In the genomic region with DNA sequence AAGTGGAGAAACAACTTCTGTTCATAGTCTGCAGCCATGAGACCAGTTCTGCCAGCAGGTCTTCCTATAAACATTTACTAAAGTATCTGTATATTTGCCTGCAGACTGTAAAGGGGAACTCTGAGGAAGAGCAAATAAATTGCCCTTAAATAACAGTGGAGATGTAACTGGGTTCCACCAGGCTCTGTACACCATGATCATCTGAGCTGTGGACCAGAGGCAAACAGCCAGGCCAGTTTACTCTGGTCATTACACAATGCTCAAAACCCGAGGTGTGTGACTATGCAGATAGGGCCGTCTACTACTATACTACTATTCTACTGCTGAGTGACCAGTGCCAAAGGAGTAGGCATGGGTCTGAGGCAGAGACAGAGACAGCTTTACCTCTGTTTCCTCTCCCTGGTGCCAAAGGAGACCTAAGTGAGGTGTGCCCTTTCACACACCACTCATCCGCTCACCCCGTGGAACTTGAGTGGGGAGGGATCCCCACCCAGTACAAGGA, we compare ENCODE assay signal across 1 cellular context.
TF ChIP-seq lines count a peak whose summit lies in the region.

No MANE protein-coding gene starts in this region.

TF ChIP-seq in HepG2, 621 proteins besides CTCF, POLR2A, EP300 and RAD21 (continued from another document and continues in another):
- TF ChIP-seq, protein P1, sequence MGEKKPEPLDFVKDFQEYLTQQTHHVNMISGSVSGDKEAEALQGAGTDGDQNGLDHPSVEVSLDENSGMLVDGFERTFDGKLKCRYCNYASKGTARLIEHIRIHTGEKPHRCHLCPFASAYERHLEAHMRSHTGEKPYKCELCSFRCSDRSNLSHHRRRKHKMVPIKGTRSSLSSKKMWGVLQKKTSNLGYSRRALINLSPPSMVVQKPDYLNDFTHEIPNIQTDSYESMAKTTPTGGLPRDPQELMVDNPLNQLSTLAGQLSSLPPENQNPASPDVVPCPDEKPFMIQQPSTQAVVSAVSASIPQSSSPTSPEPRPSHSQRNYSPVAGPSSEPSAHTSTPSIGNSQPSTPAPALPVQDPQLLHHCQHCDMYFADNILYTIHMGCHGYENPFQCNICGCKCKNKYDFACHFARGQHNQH (CRISPR knock-in tag; IDR thresholded peaks at IDR 0.05): peak; percentile 39; the same call in 1 of the 2 replicates
- peak; percentile 42; the same call in 1 of the 2 replicates for TF ChIP-seq ZNF224 (CRISPR knock-in tag; IDR thresholded peaks at IDR 0.05)
- TF ChIP-seq, protein P2, sequence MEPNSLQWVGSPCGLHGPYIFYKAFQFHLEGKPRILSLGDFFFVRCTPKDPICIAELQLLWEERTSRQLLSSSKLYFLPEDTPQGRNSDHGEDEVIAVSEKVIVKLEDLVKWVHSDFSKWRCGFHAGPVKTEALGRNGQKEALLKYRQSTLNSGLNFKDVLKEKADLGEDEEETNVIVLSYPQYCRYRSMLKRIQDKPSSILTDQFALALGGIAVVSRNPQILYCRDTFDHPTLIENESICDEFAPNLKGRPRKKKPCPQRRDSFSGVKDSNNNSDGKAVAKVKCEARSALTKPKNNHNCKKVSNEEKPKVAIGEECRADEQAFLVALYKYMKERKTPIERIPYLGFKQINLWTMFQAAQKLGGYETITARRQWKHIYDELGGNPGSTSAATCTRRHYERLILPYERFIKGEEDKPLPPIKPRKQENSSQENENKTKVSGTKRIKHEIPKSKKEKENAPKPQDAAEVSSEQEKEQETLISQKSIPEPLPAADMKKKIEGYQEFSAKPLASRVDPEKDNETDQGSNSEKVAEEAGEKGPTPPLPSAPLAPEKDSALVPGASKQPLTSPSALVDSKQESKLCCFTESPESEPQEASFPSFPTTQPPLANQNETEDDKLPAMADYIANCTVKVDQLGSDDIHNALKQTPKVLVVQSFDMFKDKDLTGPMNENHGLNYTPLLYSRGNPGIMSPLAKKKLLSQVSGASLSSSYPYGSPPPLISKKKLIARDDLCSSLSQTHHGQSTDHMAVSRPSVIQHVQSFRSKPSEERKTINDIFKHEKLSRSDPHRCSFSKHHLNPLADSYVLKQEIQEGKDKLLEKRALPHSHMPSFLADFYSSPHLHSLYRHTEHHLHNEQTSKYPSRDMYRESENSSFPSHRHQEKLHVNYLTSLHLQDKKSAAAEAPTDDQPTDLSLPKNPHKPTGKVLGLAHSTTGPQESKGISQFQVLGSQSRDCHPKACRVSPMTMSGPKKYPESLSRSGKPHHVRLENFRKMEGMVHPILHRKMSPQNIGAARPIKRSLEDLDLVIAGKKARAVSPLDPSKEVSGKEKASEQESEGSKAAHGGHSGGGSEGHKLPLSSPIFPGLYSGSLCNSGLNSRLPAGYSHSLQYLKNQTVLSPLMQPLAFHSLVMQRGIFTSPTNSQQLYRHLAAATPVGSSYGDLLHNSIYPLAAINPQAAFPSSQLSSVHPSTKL (CRISPR knock-in tag; IDR thresholded peaks at IDR 0.05): peak; percentile 64
- peak; percentile 46; the same call in 1 of the 2 replicates for TF ChIP-seq ZNF614 (CRISPR knock-in tag; IDR thresholded peaks at IDR 0.05; ENCODE audit: borderline replicate concordance)
- TF ChIP-seq ZBTB3 (CRISPR knock-in tag; IDR thresholded peaks at IDR 0.05; ENCODE audit: borderline replicate concordance, low read depth): no peak
- TF ChIP-seq HOXA3 (CRISPR knock-in tag; IDR thresholded peaks at IDR 0.05): peak; percentile 33; the same call in 1 of the 2 replicates
- 0 out of 2 replicates have a peak, but pooled peaks have one; percentile 62 for TF ChIP-seq ZNF501 (CRISPR knock-in tag; IDR thresholded peaks at IDR 0.05)
- TF ChIP-seq RARA (CRISPR knock-in tag; IDR thresholded peaks at IDR 0.05): peak; percentile 47; the same call in 1 of the 2 replicates
- TF ChIP-seq, protein P3, sequence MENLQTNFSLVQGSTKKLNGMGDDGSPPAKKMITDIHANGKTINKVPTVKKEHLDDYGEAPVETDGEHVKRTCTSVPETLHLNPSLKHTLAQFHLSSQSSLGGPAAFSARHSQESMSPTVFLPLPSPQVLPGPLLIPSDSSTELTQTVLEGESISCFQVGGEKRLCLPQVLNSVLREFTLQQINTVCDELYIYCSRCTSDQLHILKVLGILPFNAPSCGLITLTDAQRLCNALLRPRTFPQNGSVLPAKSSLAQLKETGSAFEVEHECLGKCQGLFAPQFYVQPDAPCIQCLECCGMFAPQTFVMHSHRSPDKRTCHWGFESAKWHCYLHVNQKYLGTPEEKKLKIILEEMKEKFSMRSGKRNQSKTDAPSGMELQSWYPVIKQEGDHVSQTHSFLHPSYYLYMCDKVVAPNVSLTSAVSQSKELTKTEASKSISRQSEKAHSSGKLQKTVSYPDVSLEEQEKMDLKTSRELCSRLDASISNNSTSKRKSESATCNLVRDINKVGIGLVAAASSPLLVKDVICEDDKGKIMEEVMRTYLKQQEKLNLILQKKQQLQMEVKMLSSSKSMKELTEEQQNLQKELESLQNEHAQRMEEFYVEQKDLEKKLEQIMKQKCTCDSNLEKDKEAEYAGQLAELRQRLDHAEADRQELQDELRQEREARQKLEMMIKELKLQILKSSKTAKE (CRISPR knock-in tag; IDR thresholded peaks at IDR 0.05; ENCODE audit: borderline replicate concordance): no peak
- TF ChIP-seq CEBPB (IDR thresholded peaks at IDR 0.05; ENCODE audit: borderline replicate concordance, low read depth, low read length): peak; percentile 88
- TF ChIP-seq HNF4G (IDR thresholded peaks at IDR 0.05; ENCODE audit: borderline replicate concordance, low read depth, low read length): 0 out of 2 replicates have a peak, but pooled peaks have one; percentile 52
- no peak for TF ChIP-seq HNF4G (CRISPR knock-in tag; IDR thresholded peaks at IDR 0.05; ENCODE audit: borderline replicate concordance, low read depth)
- TF ChIP-seq NFKBIZ (CRISPR knock-in tag; IDR thresholded peaks at IDR 0.05): no peak
- no peak for TF ChIP-seq SOX13 (IDR thresholded peaks at IDR 0.05)
- TF ChIP-seq SOX13 (CRISPR knock-in tag; conservative IDR thresholded peaks at IDR 0.05 in 1 of 2, IDR thresholded peaks at IDR 0.05 in 1 of 2): peak in 1 of 2 experiments; percentile 50; a peak in 1 of 4 replicates
- TF ChIP-seq, protein P4, sequence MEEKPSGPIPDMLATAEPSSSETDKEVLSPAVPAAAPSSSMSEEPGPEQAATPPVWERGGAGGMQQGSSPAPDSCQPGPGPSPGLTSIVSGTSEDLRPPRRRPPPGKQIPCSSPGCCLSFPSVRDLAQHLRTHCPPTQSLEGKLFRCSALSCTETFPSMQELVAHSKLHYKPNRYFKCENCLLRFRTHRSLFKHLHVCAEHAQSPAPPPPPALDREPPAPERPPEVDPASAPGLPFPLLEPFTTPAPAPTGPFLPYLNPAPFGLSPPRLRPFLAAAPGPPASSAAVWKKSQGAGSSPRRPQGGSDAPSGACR (CRISPR knock-in tag; IDR thresholded peaks at IDR 0.05): peak; percentile 46; the same call in 1 of the 2 replicates
- TF ChIP-seq KDM5B (CRISPR knock-in tag; IDR thresholded peaks at IDR 0.05; ENCODE audit: borderline replicate concordance): no peak
- peak; percentile 44; the same call in 1 of the 2 replicates for TF ChIP-seq TARDBP (CRISPR knock-in tag; IDR thresholded peaks at IDR 0.05)
- TF ChIP-seq ZNF292 (CRISPR knock-in tag; IDR thresholded peaks at IDR 0.05; ENCODE audit: borderline replicate concordance, low read depth): peak; percentile 39; the same call in 1 of the 2 replicates
- TF ChIP-seq, protein P5, sequence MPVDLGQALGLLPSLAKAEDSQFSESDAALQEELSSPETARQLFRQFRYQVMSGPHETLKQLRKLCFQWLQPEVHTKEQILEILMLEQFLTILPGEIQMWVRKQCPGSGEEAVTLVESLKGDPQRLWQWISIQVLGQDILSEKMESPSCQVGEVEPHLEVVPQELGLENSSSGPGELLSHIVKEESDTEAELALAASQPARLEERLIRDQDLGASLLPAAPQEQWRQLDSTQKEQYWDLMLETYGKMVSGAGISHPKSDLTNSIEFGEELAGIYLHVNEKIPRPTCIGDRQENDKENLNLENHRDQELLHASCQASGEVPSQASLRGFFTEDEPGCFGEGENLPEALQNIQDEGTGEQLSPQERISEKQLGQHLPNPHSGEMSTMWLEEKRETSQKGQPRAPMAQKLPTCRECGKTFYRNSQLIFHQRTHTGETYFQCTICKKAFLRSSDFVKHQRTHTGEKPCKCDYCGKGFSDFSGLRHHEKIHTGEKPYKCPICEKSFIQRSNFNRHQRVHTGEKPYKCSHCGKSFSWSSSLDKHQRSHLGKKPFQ (CRISPR knock-in tag; IDR thresholded peaks at IDR 0.05; ENCODE audit: insufficient replicate concordance): peak; percentile 70
- TF ChIP-seq FOXA3 (CRISPR knock-in tag; IDR thresholded peaks at IDR 0.05): peak; percentile 76
- TF ChIP-seq, protein P6, sequence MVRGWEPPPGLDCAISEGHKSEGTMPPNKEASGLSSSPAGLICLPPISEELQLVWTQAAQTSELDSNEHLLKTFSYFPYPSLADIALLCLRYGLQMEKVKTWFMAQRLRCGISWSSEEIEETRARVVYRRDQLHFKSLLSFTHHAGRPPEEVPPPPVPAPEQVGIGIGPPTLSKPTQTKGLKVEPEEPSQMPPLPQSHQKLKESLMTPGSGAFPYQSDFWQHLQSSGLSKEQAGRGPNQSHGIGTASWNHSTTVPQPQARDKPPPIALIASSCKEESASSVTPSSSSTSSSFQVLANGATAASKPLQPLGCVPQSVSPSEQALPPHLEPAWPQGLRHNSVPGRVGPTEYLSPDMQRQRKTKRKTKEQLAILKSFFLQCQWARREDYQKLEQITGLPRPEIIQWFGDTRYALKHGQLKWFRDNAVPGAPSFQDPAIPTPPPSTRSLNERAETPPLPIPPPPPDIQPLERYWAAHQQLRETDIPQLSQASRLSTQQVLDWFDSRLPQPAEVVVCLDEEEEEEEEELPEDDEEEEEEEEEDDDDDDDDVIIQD (CRISPR knock-in tag; IDR thresholded peaks at IDR 0.05; ENCODE audit: low read depth): peak; percentile 47; the same call in 1 of the 2 replicates
- no peak for TF ChIP-seq ZNF577 (CRISPR knock-in tag; IDR thresholded peaks at IDR 0.05; ENCODE audit: borderline replicate concordance, low read depth)
- TF ChIP-seq, protein P7, sequence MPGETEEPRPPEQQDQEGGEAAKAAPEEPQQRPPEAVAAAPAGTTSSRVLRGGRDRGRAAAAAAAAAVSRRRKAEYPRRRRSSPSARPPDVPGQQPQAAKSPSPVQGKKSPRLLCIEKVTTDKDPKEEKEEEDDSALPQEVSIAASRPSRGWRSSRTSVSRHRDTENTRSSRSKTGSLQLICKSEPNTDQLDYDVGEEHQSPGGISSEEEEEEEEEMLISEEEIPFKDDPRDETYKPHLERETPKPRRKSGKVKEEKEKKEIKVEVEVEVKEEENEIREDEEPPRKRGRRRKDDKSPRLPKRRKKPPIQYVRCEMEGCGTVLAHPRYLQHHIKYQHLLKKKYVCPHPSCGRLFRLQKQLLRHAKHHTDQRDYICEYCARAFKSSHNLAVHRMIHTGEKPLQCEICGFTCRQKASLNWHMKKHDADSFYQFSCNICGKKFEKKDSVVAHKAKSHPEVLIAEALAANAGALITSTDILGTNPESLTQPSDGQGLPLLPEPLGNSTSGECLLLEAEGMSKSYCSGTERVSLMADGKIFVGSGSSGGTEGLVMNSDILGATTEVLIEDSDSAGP (CRISPR knock-in tag; IDR thresholded peaks at IDR 0.05; ENCODE audit: borderline replicate concordance): 0 out of 2 replicates have a peak, but pooled peaks have one; percentile 18
- TF ChIP-seq SOX5 (CRISPR knock-in tag; IDR thresholded peaks at IDR 0.05; ENCODE audit: borderline replicate concordance): peak; percentile 57; the same call in 1 of the 2 replicates
- no peak for TF ChIP-seq ZNF747 (CRISPR knock-in tag; IDR thresholded peaks at IDR 0.05; ENCODE audit: borderline replicate concordance)
- TF ChIP-seq SOX6 (IDR thresholded peaks at IDR 0.05): no peak
- peak; percentile 70 for TF ChIP-seq SOX6 (CRISPR knock-in tag; IDR thresholded peaks at IDR 0.05)
- TF ChIP-seq, protein P8, sequence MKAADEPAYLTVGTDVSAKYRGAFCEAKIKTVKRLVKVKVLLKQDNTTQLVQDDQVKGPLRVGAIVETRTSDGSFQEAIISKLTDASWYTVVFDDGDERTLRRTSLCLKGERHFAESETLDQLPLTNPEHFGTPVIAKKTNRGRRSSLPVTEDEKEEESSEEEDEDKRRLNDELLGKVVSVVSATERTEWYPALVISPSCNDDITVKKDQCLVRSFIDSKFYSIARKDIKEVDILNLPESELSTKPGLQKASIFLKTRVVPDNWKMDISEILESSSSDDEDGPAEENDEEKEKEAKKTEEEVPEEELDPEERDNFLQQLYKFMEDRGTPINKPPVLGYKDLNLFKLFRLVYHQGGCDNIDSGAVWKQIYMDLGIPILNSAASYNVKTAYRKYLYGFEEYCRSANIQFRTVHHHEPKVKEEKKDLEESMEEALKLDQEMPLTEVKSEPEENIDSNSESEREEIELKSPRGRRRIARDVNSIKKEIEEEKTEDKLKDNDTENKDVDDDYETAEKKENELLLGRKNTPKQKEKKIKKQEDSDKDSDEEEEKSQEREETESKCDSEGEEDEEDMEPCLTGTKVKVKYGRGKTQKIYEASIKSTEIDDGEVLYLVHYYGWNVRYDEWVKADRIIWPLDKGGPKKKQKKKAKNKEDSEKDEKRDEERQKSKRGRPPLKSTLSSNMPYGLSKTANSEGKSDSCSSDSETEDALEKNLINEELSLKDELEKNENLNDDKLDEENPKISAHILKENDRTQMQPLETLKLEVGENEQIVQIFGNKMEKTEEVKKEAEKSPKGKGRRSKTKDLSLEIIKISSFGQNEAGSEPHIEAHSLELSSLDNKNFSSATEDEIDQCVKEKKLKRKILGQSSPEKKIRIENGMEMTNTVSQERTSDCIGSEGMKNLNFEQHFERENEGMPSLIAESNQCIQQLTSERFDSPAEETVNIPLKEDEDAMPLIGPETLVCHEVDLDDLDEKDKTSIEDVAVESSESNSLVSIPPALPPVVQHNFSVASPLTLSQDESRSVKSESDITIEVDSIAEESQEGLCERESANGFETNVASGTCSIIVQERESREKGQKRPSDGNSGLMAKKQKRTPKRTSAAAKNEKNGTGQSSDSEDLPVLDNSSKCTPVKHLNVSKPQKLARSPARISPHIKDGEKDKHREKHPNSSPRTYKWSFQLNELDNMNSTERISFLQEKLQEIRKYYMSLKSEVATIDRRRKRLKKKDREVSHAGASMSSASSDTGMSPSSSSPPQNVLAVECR (CRISPR knock-in tag; IDR thresholded peaks at IDR 0.05; ENCODE audit: borderline replicate concordance): peak; percentile 23; the same call in 1 of the 2 replicates
- no peak for TF ChIP-seq FOXP1 (IDR thresholded peaks at IDR 0.05)
- TF ChIP-seq FOXP1 (CRISPR knock-in tag; IDR thresholded peaks at IDR 0.05): peak; percentile 75
- peak; percentile 80 for TF ChIP-seq PHF21A (CRISPR knock-in tag; IDR thresholded peaks at IDR 0.05)
- no peak for TF ChIP-seq NONO (IDR thresholded peaks at IDR 0.05)
- peak; percentile 46; the same call in 1 of the 2 replicates for TF ChIP-seq NONO (CRISPR knock-in tag; conservative IDR thresholded peaks at IDR 0.05)
- TF ChIP-seq ELF3 (CRISPR knock-in tag; IDR thresholded peaks at IDR 0.05): peak; percentile 42; the same call in 1 of the 2 replicates
- peak; percentile 44; the same call in 1 of the 2 replicates for TF ChIP-seq HDAC2 (CRISPR knock-in tag; IDR thresholded peaks at IDR 0.05)
